ENCODE assay signal across 1 cellular context in the genomic region with DNA sequence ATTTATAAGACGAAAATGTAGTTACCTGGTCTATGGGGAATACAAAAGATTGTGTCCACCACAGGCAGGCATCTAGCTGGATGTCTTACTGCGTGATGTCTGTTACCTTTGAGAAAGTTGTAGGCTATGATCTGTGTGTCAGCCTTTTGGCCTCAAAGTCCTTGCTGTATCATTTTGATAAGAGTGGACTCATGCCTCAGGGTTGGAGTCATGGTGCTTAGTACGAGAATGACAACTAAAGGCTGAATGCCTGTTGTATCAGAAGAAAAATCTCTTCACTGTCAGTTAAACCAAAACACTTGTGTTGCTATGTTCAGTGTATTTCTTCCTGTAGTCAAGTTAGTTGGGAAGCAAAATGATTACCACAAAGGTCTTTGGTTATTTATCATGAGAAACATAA.
TF ChIP-seq lines count a peak whose summit lies in the region.

No MANE protein-coding gene starts in this region.

TF ChIP-seq in endothelial cell of umbilical vein, 7 proteins besides CTCF, POLR2A, EP300 and RAD21:
- no peak for TF ChIP-seq POLR2AphosphoS5 (IDR thresholded peaks at IDR 0.05; ENCODE audit: insufficient read depth, low read depth, low read length)
- no peak for TF ChIP-seq MYC (IDR thresholded peaks at IDR 0.05; ENCODE audit: low read depth, low read length)
- no peak for TF ChIP-seq GATA2 (IDR thresholded peaks at IDR 0.05; ENCODE audit: insufficient read depth, insufficient read length, low read depth, low read length)
- TF ChIP-seq JUN (IDR thresholded peaks at IDR 0.05; ENCODE audit: borderline replicate concordance, insufficient read depth, insufficient read length, low read depth): no peak
- no peak for TF ChIP-seq FOS (IDR thresholded peaks at IDR 0.05; ENCODE audit: borderline replicate concordance, insufficient read depth, low read length)
- no peak for TF ChIP-seq MAX (IDR thresholded peaks at IDR 0.05; ENCODE audit: insufficient read depth, insufficient read length)
- TF ChIP-seq EZH2 (IDR thresholded peaks at IDR 0.05; ENCODE audit: borderline replicate concordance, low read depth, low read length, severe bottlenecking): no peak
